In the genomic region with DNA sequence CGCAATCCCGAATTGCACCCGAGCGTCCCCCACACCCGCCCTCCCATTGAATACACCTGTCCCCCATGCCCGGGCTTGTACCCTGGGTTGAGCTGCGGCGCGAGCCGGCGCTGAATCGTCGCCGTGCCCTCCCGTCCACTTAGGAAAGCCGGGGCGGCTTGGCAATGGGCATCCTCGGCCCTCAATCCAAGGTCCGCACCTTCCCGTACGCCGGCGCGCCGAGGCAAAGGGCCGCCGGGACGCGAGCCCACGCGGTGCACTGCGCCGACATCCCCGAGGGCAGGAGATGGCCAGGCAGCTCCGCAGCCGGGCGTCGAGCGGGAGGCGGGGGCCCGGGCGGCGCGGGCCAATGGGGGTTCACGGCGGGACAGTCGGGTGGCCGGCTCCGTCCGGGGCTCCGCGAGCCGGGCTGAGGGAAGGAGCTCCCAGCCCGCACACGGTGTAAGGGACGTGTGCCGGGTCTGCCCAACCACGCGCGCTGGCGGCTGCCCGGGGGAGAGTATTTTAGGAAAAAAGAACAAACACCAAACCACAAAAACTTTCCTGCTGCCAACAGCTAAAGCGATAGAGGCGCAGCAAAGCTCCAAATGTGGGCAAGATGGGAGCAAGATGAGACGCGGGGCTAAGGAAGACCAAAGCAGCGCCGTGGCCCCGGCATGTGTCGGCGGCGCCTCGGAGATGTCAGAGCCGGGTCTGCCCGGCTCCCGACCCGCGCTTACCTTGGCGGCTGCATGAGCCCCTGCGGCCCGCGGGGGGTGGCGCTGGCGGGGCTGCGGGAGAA, we compare ENCODE assay signal across 1 cellular context.
TF ChIP-seq lines count a peak whose summit lies in the region.

No MANE protein-coding gene starts in this region.

TF ChIP-seq in WTC11, 78 proteins besides CTCF, POLR2A, EP300 and RAD21 (continued from another document):
- TF ChIP-seq, protein P1, sequence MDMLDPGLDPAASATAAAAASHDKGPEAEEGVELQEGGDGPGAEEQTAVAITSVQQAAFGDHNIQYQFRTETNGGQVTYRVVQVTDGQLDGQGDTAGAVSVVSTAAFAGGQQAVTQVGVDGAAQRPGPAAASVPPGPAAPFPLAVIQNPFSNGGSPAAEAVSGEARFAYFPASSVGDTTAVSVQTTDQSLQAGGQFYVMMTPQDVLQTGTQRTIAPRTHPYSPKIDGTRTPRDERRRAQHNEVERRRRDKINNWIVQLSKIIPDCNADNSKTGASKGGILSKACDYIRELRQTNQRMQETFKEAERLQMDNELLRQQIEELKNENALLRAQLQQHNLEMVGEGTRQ (CRISPR knock-in tag; IDR thresholded peaks at IDR 0.05) = peak; percentile 11; the same call in 1 of the 2 replicates
- TF ChIP-seq CREM (CRISPR knock-in tag; IDR thresholded peaks at IDR 0.05) (0 out of 2 replicates have a peak, but pooled peaks have one; percentile 0), TEAD1 (CRISPR knock-in tag; IDR thresholded peaks at IDR 0.05) (peak; percentile 63; the same call in 1 of the 2 replicates), ELF4 (CRISPR knock-in tag; IDR thresholded peaks at IDR 0.05; ENCODE audit: low read depth) (0 out of 2 replicates have a peak, but pooled peaks have one; percentile 24), KAT7 (CRISPR knock-in tag; IDR thresholded peaks at IDR 0.05; ENCODE audit: borderline replicate concordance) (no peak), FOXP4 (CRISPR knock-in tag; IDR thresholded peaks at IDR 0.05) (peak; percentile 78), SP1 (CRISPR knock-in tag; conservative IDR thresholded peaks at IDR 0.05) (no peak), MAX (CRISPR knock-in tag; IDR thresholded peaks at IDR 0.05) (peak; percentile 41; the same call in 1 of the 2 replicates), PRDM15 (CRISPR knock-in tag; IDR thresholded peaks at IDR 0.05) (peak; percentile 51)
